8 cellular contexts compared by ENCODE assay signal in genomic region chr9:136978073-136978864, GRCh38. TPM values are rescaled to one million over a fixed set of nuclear protein-coding genes. Genes with fewer than 3 reads are reported as not detected.
DNase-seq lines count a peak whose midpoint lies in the region; ATAC-seq and TF ChIP-seq lines count a peak whose summit lies in the region.

No MANE protein-coding gene starts in this region.

- POLR2A ChIA-PET in RWPE1 (lab: Yijun Ruan, JAX; ENCODE audit: low non-redundant PET), result interaction anchor here (0.5 to 1.2 kb wide), 6 partner anchors 10 to 125 kb away, joined by 3 to 5 read pairs (median 3); partner anchors contain the start of gene CLIC3

- H3K4me3 Mint-ChIP-seq in GM23338, result peak overlapping the region; percentile 64; the same call in 2 of the 3 replicates
- peak overlapping the region; percentile 38 for H3K4me3 Mint-ChIP-seq in osteocyte (ENCODE audit: unreplicated experiment)

- H3K27me3 ChIP-seq in GM23338 (ENCODE audit: insufficient read depth), result no peaks in the 10 kb centered on the region
- no peaks in the 10 kb centered on the region for H3K27me3 ChIP-seq in thyroid gland

- no peaks in the 10 kb centered on the region for H3K36me3 Mint-ChIP-seq in GM23338 (ENCODE audit: low read depth)
- no peaks in the 10 kb centered on the region for H3K36me3 Mint-ChIP-seq in activated naive CD4-positive, alpha-beta T cell treated with anti-CD3 and anti-CD28 coated beads, Interleukin-2, amount 50 U/mL, for 72 hours
- H3K36me3 Mint-ChIP-seq in osteocyte (ENCODE audit: unreplicated experiment), result no peaks in the 10 kb centered on the region

- no peaks in the 10 kb centered on the region for H3F3A ChIP-seq in GM23338 (replicated peaks; ENCODE audit: low read depth)

- no peaks in the 10 kb centered on the region for H3K9me3 Mint-ChIP-seq in GM23338
- no peaks in the 10 kb centered on the region for H3K9me3 Mint-ChIP-seq in activated naive CD4-positive, alpha-beta T cell treated with anti-CD3 and anti-CD28 coated beads, Interleukin-2, amount 50 U/mL, for 72 hours
- H3K9me3 Mint-ChIP-seq in osteocyte (ENCODE audit: unreplicated experiment), result no peaks in the 10 kb centered on the region

- 0% methylated on average over 5 of the region's 78 CpGs; no CpG with 5 or more reads in 1 of the 2 donors for WGBS in thyroid gland, 2 donors

- H3K4me1 Mint-ChIP-seq in GM23338, result peaks cover 2% of the 10 kb centered on the region; the same call in 1 of the 3 replicates
- H3K4me1 Mint-ChIP-seq in osteocyte (ENCODE audit: unreplicated experiment), result peaks cover 4% of the 10 kb centered on the region

- H3K4me1 ChIP-seq in GM23338 (ENCODE audit: insufficient read depth) (no peaks in the 10 kb centered on the region), thyroid gland (peaks cover 7 to 13% of the 10 kb centered on the region in 2 donors)

- no peak overlapping the region for H2AFZ ChIP-seq in GM23338

- TF ChIP-seq CTCF in GM23338 (conservative IDR thresholded peaks at IDR 0.05; ENCODE audit: low read depth in 2 of 2) (no peak), RWPE1 (conservative IDR thresholded peaks at IDR 0.05; ENCODE audit: low read depth) (no peak), osteocyte (IDR thresholded peaks at IDR 0.05) (no peak), thyroid gland (IDR thresholded peaks at IDR 0.05) (no peak)

- H3K36me3 ChIP-seq in GM23338 (ENCODE audit: insufficient read depth) (no peaks in the 10 kb centered on the region), thyroid gland (no peaks in the 10 kb centered on the region)

- peak; percentile 96 for DNase-seq in GM23338 (ENCODE audit: low spot score)
- peak; percentile 100 for DNase-seq in RWPE1 (ENCODE audit: low spot score)
- DNase-seq in activated naive CD4-positive, alpha-beta T cell treated with anti-CD3 and anti-CD28 coated beads, Interleukin-2, amount 50 U/mL, for 72 hours (ENCODE audit: low spot score in 2 of 2), result peak in 1 of 2 donors; percentile 67
- peak; percentile 84 to 98 (median 92) for DNase-seq in head of caudate nucleus
- no peak for DNase-seq in osteocyte (ENCODE audit: extremely low spot score, unreplicated experiment)
- peak; percentile 51 to 60 for DNase-seq in thyroid gland
- no peak for DNase-seq in KBM-7

- no peaks in the 10 kb centered on the region for H3K79me2 ChIP-seq in GM23338 (replicated peaks; ENCODE audit: insufficient read depth)

- intact Hi-C loops in head of caudate nucleus (cut with DNase I) (loop anchor here (5.0 kb wide), 1 partner anchor 36 kb away; the partner anchor contains the start of gene FBXW5), thyroid gland (cut with DNase I) (no loop called here)

- TF ChIP-seq POLR2A in thyroid gland (IDR thresholded peaks at IDR 0.05), result no peak

- no peaks in the 10 kb centered on the region for H4K20me1 ChIP-seq in GM23338 (replicated peaks; ENCODE audit: insufficient read depth)

- H3K9me3 ChIP-seq in thyroid gland, result no peaks in the 10 kb centered on the region

- H3K27ac ChIP-seq in GM23338 (ENCODE audit: low read depth) (no peak overlapping the region), RWPE1 (peak overlapping the region; percentile 80), thyroid gland (no peak overlapping the region)

- H3K27me3 Mint-ChIP-seq in GM23338 (ENCODE audit: insufficient read depth, low read depth, poor library complexity) (peaks cover 7% of the 10 kb centered on the region), osteocyte (ENCODE audit: unreplicated experiment) (no peaks in the 10 kb centered on the region)

- H3K27ac Mint-ChIP-seq in GM23338, result no peak overlapping the region
- H3K27ac Mint-ChIP-seq in activated naive CD4-positive, alpha-beta T cell treated with anti-CD3 and anti-CD28 coated beads, Interleukin-2, amount 50 U/mL, for 72 hours, result no peak overlapping the region
- no peak overlapping the region for H3K27ac Mint-ChIP-seq in osteocyte (ENCODE audit: unreplicated experiment)

- H3K4me2 ChIP-seq in GM23338, result peak overlapping the region; percentile 86

- in situ Hi-C loops in KBM-7 (cut with MboI; ENCODE audit: low pct_unique_long_range_greater_than_20kb, low sequenced_read_pairs), result no loop called here

- CTCF ChIA-PET in RWPE1 (lab: Yijun Ruan, JAX), result interaction anchor here (0.6 to 1.0 kb wide), 3 partner anchors 57 to 282 kb away, joined by 3 to 5 read pairs (median 5); no protein-coding TSS in a partner anchor

- H3K9me2 ChIP-seq in GM23338 (ENCODE audit: insufficient read depth), result no peaks in the 10 kb centered on the region

- H3K4me3 ChIP-seq in GM23338 (peak overlapping the region; percentile 70), thyroid gland (replicated peaks in 1 of 3) (peak overlapping the region in 1 of 3 donors; percentile 30)

- peak; percentile 66 for ATAC-seq in GM23338
- ATAC-seq in activated naive CD4-positive, alpha-beta T cell treated with anti-CD3 and anti-CD28 coated beads, Interleukin-2, amount 50 U/mL, for 72 hours, result peak; percentile 9 to 54
- ATAC-seq in HG02981 (IDR thresholded peaks at IDR 0.05; ENCODE audit: unreplicated experiment), result no peak

TF ChIP-seq in GM23338, 12 proteins besides CTCF, POLR2A, EP300 and RAD21 (continues in another document):
- peak; percentile 53 for TF ChIP-seq POLR2AphosphoS5 (IDR thresholded peaks at IDR 0.05; ENCODE audit: low read depth)
- no peak for TF ChIP-seq ETS1 (IDR thresholded peaks at IDR 0.05)

RNA-seq across cellular contexts. Expression of gene PTGDS, which starts 1.0 kb away (rescaled TPM):
- 1.9 TPM in 1 of 2 replicates, not detected in the other for total RNA-seq in GM23338 (2014; rRNA removed; shearing (Covaris generic))
- 3.1 and 5.9 TPM in 2 replicates for polyA plus RNA-seq in GM23338 (2016; fragmentation: Nextera tagmentation; extraction: Ambion mirVana)
- not detected for total RNA-seq in activated naive CD4-positive, alpha-beta T cell treated with anti-CD3 and anti-CD28 coated beads, Interleukin-2, amount 50 U/mL, for 72 hours
- total RNA-seq in osteocyte, result 123 and 129 TPM in 2 replicates
- total RNA-seq in thyroid gland, result 10 to 100 TPM in 3 of 4 donors, 1 to 10 TPM in 1; 5.0 to 39.5 (median 33.9) TPM

RNA-seq across cellular contexts. Expression of gene LCNL1, which starts 4.5 kb away (rescaled TPM):
- not detected in 2 replicates for total RNA-seq in GM23338 (2014; rRNA removed; shearing (Covaris generic))
- 0.11 and 0.14 TPM in 2 replicates for polyA plus RNA-seq in GM23338 (2016; fragmentation: Nextera tagmentation; extraction: Ambion mirVana)
- total RNA-seq in activated naive CD4-positive, alpha-beta T cell treated with anti-CD3 and anti-CD28 coated beads, Interleukin-2, amount 50 U/mL, for 72 hours, result not detected
- total RNA-seq in osteocyte (3.0 and 3.4 TPM in 2 replicates), thyroid gland (under 1 TPM in 1 of 4 donors, not detected in 3; 0.54 TPM)

RNA-seq across cellular contexts. Expression of gene PAXX, which starts 14.0 kb away (rescaled TPM):
- total RNA-seq in GM23338 (2014; rRNA removed; shearing (Covaris generic)), result 33.9 and 71.5 TPM in 2 replicates
- 86.0 and 88.3 TPM in 2 replicates for polyA plus RNA-seq in GM23338 (2016; fragmentation: Nextera tagmentation; extraction: Ambion mirVana)
- total RNA-seq in activated naive CD4-positive, alpha-beta T cell treated with anti-CD3 and anti-CD28 coated beads, Interleukin-2, amount 50 U/mL, for 72 hours, result 10 to 100 TPM; 36.7 to 64.5 TPM
- total RNA-seq in osteocyte (38.5 and 51.4 TPM in 2 replicates), thyroid gland (100 to 1,000 TPM in 1 of 4 donors, 10 to 100 TPM in 3; 29.8 to 109 (median 50.7) TPM)

RNA-seq across cellular contexts. Expression of gene CLIC3, which starts 18.1 kb away (rescaled TPM):
- total RNA-seq in GM23338 (2014; rRNA removed; shearing (Covaris generic)), result 0.56 TPM in 1 of 2 replicates, not detected in the other
- polyA plus RNA-seq in GM23338 (2016; fragmentation: Nextera tagmentation; extraction: Ambion mirVana), result 0.53 and 0.57 TPM in 2 replicates
- not detected for total RNA-seq in activated naive CD4-positive, alpha-beta T cell treated with anti-CD3 and anti-CD28 coated beads, Interleukin-2, amount 50 U/mL, for 72 hours
- total RNA-seq in osteocyte (0.52 TPM in 1 of 2 replicates, not detected in the other), thyroid gland (100 to 1,000 TPM in 3 of 4 donors, 10 to 100 TPM in 1; 97.7 to 301 (median 268) TPM)

RNA-seq across cellular contexts. Expression of gene LCN12, which starts 26.2 kb away (rescaled TPM):
- 0.69 and 2.6 TPM in 2 replicates for total RNA-seq in GM23338 (2014; rRNA removed; shearing (Covaris generic))
- polyA plus RNA-seq in GM23338 (2016; fragmentation: Nextera tagmentation; extraction: Ambion mirVana), result 0.39 and 0.68 TPM in 2 replicates
- 1 to 10 TPM in 1 of 2 donors, under 1 TPM in 1; 0.64 to 2.0 TPM for total RNA-seq in activated naive CD4-positive, alpha-beta T cell treated with anti-CD3 and anti-CD28 coated beads, Interleukin-2, amount 50 U/mL, for 72 hours
- 0.57 and 1.4 TPM in 2 replicates for total RNA-seq in osteocyte
- 10 to 100 TPM; 24.3 to 85.0 (median 54.0) TPM for total RNA-seq in thyroid gland

Comparison
In these comparisons a context has a peak if more than half of its experiments do, and no peak if none do; other contexts are left out.
1. DNase-seq: peak in GM23338 (single experiment), RWPE1 (single experiment), head of caudate nucleus (42 of 42) and thyroid gland (2 of 2); none in osteocyte (single experiment) and KBM-7 (single experiment).